17 cellular contexts compared by ENCODE assay signal in the genomic region with DNA sequence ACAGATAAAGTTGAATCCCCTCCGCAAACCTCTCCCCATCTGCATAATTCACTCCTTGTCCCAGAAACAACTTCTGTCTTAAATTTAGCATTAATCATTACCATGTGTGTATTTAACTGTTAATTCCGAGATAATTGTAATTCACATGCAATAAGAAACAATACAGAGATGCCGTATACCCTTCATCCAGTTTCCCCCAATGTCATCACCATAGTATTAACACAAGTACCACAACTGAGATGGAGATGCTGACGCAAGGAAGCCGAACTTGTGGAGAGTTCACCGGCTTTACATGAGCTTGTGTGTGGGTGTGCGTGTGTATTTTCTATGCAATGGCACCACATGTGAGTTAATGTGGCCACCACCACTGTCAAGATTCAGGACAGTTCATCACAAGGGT. TPM values are rescaled to one million over a fixed set of nuclear protein-coding genes. Genes with fewer than 3 reads are reported as not detected.
A peak's percentile ranks its signal among the peaks of the same experiment; 100 is the strongest.
DNase-seq lines count a peak whose midpoint lies in the region; ATAC-seq and TF ChIP-seq lines count a peak whose summit lies in the region.
"Had no signal": no experiment of that assay in that cellular context is flagged by ENCODE, and none has a peak within 500 bp of the region (broad histone marks: within the 10 kb centered on the region; RNA-seq: fewer than 3 reads in every experiment).

No MANE protein-coding gene starts in this region.

- H3K9me2 ChIP-seq in OCI-LY7 (ENCODE audit: insufficient read depth, low read length) = no peaks in the 10 kb centered on the region

- POLR2A ChIA-PET in HEK293 (lab: Yijun Ruan, JAX) (no interaction called here), OCI-LY7 (lab: Charles Lee) (interaction anchor here (2.4 kb wide), 1 partner anchor 13 kb away, joined by 9 read pairs; no protein-coding TSS in a partner anchor)

- H3K4me1 ChIP-seq in BLaER1 = peaks cover 82% of the 10 kb centered on the region
- no peaks in the 10 kb centered on the region for H3K4me1 ChIP-seq in HEK293 (ENCODE audit: control insufficient read depth, insufficient read depth, low read length)
- peaks cover 79% of the 10 kb centered on the region for H3K4me1 ChIP-seq in OCI-LY7 (ENCODE audit: insufficient read depth, low read length, poor library complexity, severe bottlenecking)
- H3K4me1 ChIP-seq in upper lobe of right lung = no peaks in the 10 kb centered on the region
- H3K4me1 ChIP-seq: Caco-2 had no signal

- H3K9me3 ChIP-seq in BLaER1 (no peaks in the 10 kb centered on the region), HEK293 (ENCODE audit: control insufficient read depth, insufficient read depth, low read depth, low read length) (no peaks in the 10 kb centered on the region), OCI-LY7 (ENCODE audit: low read length) (peaks cover 9% of the 10 kb centered on the region; the same call in 1 of the 2 replicates), upper lobe of right lung (no peaks in the 10 kb centered on the region)
- H3K9me3 ChIP-seq: A549 had no signal

- no peak overlapping the region for H2AFZ ChIP-seq in OCI-LY7 (ENCODE audit: low read length)

- H4K20me1 ChIP-seq in BLaER1 (no peaks in the 10 kb centered on the region), OCI-LY7 (ENCODE audit: insufficient read depth, low read length) (no peaks in the 10 kb centered on the region)

- CTCF ChIA-PET in HEK293 (lab: Yijun Ruan, JAX) = interaction anchor here (1.2 kb wide), 1 partner anchor 378 kb away, joined by 3 read pairs; no protein-coding TSS in a partner anchor
- CTCF ChIA-PET in OCI-LY7 (lab: Charles Lee; ENCODE audit: unreplicated experiment) = no interaction called here

- H3K79me2 ChIP-seq in OCI-LY7 (ENCODE audit: insufficient read depth, low read depth, low read length) = no peaks in the 10 kb centered on the region

- no peak for DNase-seq in OCI-LY7 (ENCODE audit: low spot score)
- peak; percentile 14 for DNase-seq in posterior vena cava (ENCODE audit: low spot score)
- DNase-seq in NCI-H510A treated with DMSO at 0.1 percent for 48 hours (lab: John Stamatoyannopoulos, UW) = no peak
- DNase-seq in NOMO-1 (lab: John Stamatoyannopoulos, UW; ENCODE audit: unreplicated experiment in 2 of 2) = no peak
- no peak for DNase-seq in upper lobe of right lung
- DNase-seq: AML-193; Caco-2; Calu3; CD4-positive, alpha-beta T cell; CD8-positive, alpha-beta T cell; DMS79 treated with DMSO at 0.1 percent for 48 hours; GF-D8 had no signal

- H3K4me2 ChIP-seq in BLaER1 (peak overlapping the region; percentile 95), OCI-LY7 (ENCODE audit: low read length) (peak overlapping the region; percentile 58)
- H3K4me2 ChIP-seq: A549 had no signal

- TF ChIP-seq CTCF in HEK293 (tag by site-specific recombination; IDR thresholded peaks at IDR 0.05) (no peak), OCI-LY7 (conservative IDR thresholded peaks at IDR 0.05; ENCODE audit: low read length) (no peak), upper lobe of right lung (IDR thresholded peaks at IDR 0.05) (no peak)

- H3K27me3 ChIP-seq in BLaER1 (no peaks in the 10 kb centered on the region), upper lobe of right lung (no peaks in the 10 kb centered on the region)

- intact Hi-C loops in OCI-LY7 (cut with micrococcal nuclease; ENCODE audit: unreplicated experiment) (no loop called here), posterior vena cava (cut with DNase I) (no loop called here), upper lobe of right lung (cut with DNase I) (no loop called here)

- no TSS peak for BruUV-seq in OCI-LY7 (replicated peaks; lab: Mats Ljungman, UMichigan)

- H3K27ac ChIP-seq in BLaER1 (peak overlapping the region; percentile 79), HEK293 (ENCODE audit: extremely low read depth, low read depth, low read length) (no peak overlapping the region), OCI-LY7 (ENCODE audit: low read depth, low read length, poor library complexity, severe bottlenecking) (peak overlapping the region; percentile 51), upper lobe of right lung (no peak overlapping the region)
- H3K27ac ChIP-seq: 22Rv1, A549, C4-2B had no signal

- ATAC-seq in upper lobe of right lung = no peak
- ATAC-seq: A549; CD8-positive, alpha-beta T cell had no signal

- H3K36me3 ChIP-seq in BLaER1 = peaks cover 24% of the 10 kb centered on the region
- no peaks in the 10 kb centered on the region for H3K36me3 ChIP-seq in HEK293 (ENCODE audit: control insufficient read depth in 2 of 2, insufficient read depth in 1 of 2, low read length in 2 of 2)
- no peaks in the 10 kb centered on the region; the same call in 1 of the 2 replicates for H3K36me3 ChIP-seq in OCI-LY7 (ENCODE audit: insufficient read depth, low read length)
- H3K36me3 ChIP-seq in upper lobe of right lung = no peaks in the 10 kb centered on the region

- no peak overlapping the region for H3K9ac ChIP-seq in BLaER1

- H3K4me3 ChIP-seq in BLaER1 (no peak overlapping the region), HEK293 (ENCODE audit: low read depth, low read length) (no peak overlapping the region), OCI-LY7 (ENCODE audit: low read depth, low read length, poor library complexity, severe bottlenecking) (peak overlapping the region; percentile 22), upper lobe of right lung (no peak overlapping the region)
- H3K4me3 ChIP-seq: A549 had no signal

TF ChIP-seq in HEK293, 187 proteins besides CTCF, POLR2A, EP300 and RAD21:
- TF ChIP-seq ZNF747 (tag by site-specific recombination; IDR thresholded peaks at IDR 0.05) = no peak
- peak; percentile 100 for TF ChIP-seq ZNF529 (tag by site-specific recombination; IDR thresholded peaks at IDR 0.05; ENCODE audit: insufficient replicate concordance)
- no peak for TF ChIP-seq ZNF404 (tag by site-specific recombination; IDR thresholded peaks at IDR 0.05)
- TF ChIP-seq SETDB1 (IDR thresholded peaks at IDR 0.05; ENCODE audit: insufficient read length, low read length) = peak; percentile 38

RNA-seq across cellular contexts. Expression of a gene that starts 39.6 kb away (rescaled TPM):
- 131 and 132 TPM in 2 replicates for total RNA-seq in OCI-LY7 (2014; rRNA removed; shearing (Covaris generic))
- total RNA-seq in OCI-LY7 (2022) (104 and 111 TPM in 2 replicates), posterior vena cava (10 to 100 TPM; 85.9 to 86.3 TPM), upper lobe of right lung (81.3 TPM)

Comparison
In these comparisons a context has a peak if more than half of its experiments do, and no peak if none do; other contexts are left out.
1. H3K27ac ChIP-seq: peak in BLaER1 (single experiment) and OCI-LY7 (single experiment); none in HEK293 (single experiment) and upper lobe of right lung (single experiment).